ENCODE assay signal across 8 cellular contexts in genomic region chr20:62929051-62929538, GRCh38.
DNase-seq lines count a peak whose midpoint lies in the region; ATAC-seq and TF ChIP-seq lines count a peak whose summit lies in the region.

No MANE protein-coding gene starts in this region.

- TF ChIP-seq CTCF in GM20000 (IDR thresholded peaks at IDR 0.05; ENCODE audit: extremely low read depth, missing control alignments) (no peak), WI38 (IDR thresholded peaks at IDR 0.05; ENCODE audit: low read depth, low read length) (no peak)

- H3K4me1 Mint-ChIP-seq in central memory CD8-positive, alpha-beta T cell, result peaks cover 56% of the 10 kb centered on the region

- H3K9me3 Mint-ChIP-seq in central memory CD8-positive, alpha-beta T cell, result no peaks in the 10 kb centered on the region

- peaks cover 21% of the 10 kb centered on the region for H3K36me3 Mint-ChIP-seq in central memory CD8-positive, alpha-beta T cell (ENCODE audit: insufficient read depth)

- H3K27me3 Mint-ChIP-seq in central memory CD8-positive, alpha-beta T cell, result no peaks in the 10 kb centered on the region

- H3K27ac Mint-ChIP-seq in central memory CD8-positive, alpha-beta T cell (ENCODE audit: low read depth), result peak overlapping the region; percentile 88

- DNase-seq in GM20000 (ENCODE audit: low spot score) (peak; percentile 85), iris pigment epithelial cell (ENCODE audit: low read depth) (peak; percentile 58), SIG-M5 treated with dmso at 0.1 percent for 504 hours (lab: John Stamatoyannopoulos, UW; ENCODE audit: unreplicated experiment) (no peak)
- no peak for DNase-seq in central memory CD8-positive, alpha-beta T cell (ENCODE audit: low spot score in 2 of 2)
- DNase-seq in stimulated activated CD4-positive, alpha-beta T cell treated with anti-CD3 and anti-CD28 coated beads, Interleukin-1b, Interleukin-23, amount 100 ng/mL, for 48 hours, result peak; percentile 38

- peak overlapping the region; percentile 84 for H3K4me3 Mint-ChIP-seq in central memory CD8-positive, alpha-beta T cell

- H3K4me3 ChIP-seq in WI38 (ENCODE audit: low read depth, low read length), result peak overlapping the region; percentile 51

- no peak for ATAC-seq in central memory CD8-positive, alpha-beta T cell (replicated peaks; ENCODE audit: extremely low read depth, poor library complexity, severe bottlenecking)
- ATAC-seq in GM18873 (IDR thresholded peaks at IDR 0.05; ENCODE audit: low FRiP score, unreplicated experiment) (no peak), HG02981 (IDR thresholded peaks at IDR 0.05; ENCODE audit: unreplicated experiment) (no peak)

Comparison
In these comparisons a context has a peak if more than half of its experiments do, and no peak if none do; other contexts are left out.
1. DNase-seq: peak in GM20000 (single experiment), iris pigment epithelial cell (single experiment) and stimulated activated CD4-positive, alpha-beta T cell treated with anti-CD3 and anti-CD28 coated beads, Interleukin-1b, Interleukin-23, amount 100 ng/mL, for 48 hours (single experiment); none in central memory CD8-positive, alpha-beta T cell (0 of 2) and SIG-M5 treated with dmso at 0.1 percent for 504 hours (single experiment).